8 cellular contexts compared by ENCODE assay signal in genomic region chr5:157858527-157859226, GRCh38. TPM values are rescaled to one million over a fixed set of nuclear protein-coding genes. Genes with fewer than 3 reads are reported as not detected.
A peak's percentile ranks its signal among the peaks of the same experiment; 100 is the strongest.
DNase-seq lines count a peak whose midpoint lies in the region; ATAC-seq and TF ChIP-seq lines count a peak whose summit lies in the region.

CLINT1 (minus strand) TSS chr5:157859145; CDS start chr5:157858970, 175 bp downstream.

- peak within 1 kb of the TSS; percentile 87 for H2AFZ ChIP-seq in Karpas-422 (ENCODE audit: low read length)

- no peaks in the 10 kb centered on the region for H3K9me2 ChIP-seq in Karpas-422 (replicated peaks; ENCODE audit: insufficient read depth, low read length)

- H3K36me3 ChIP-seq in Karpas-422 (ENCODE audit: insufficient read depth, low read length) = no peaks in the 10 kb centered on the region; the same call in 1 of the 2 replicates

- no peaks in the 10 kb centered on the region for H3K9me3 ChIP-seq in Karpas-422 (ENCODE audit: low read length)

- H3K4me3 Mint-ChIP-seq in activated T-helper 17 cell treated with anti-CD3 and anti-CD28 coated beads, Interleukin-2, amount 50 U/mL, for 72 hours = peak within 1 kb of the TSS; percentile 81
- H3K4me3 Mint-ChIP-seq in naive B cell = peak within 1 kb of the TSS; percentile 90 to 99 (median 95)
- peak within 1 kb of the TSS; percentile 99 for H3K4me3 Mint-ChIP-seq in stimulated activated memory B cell treated with anti-CD40 and anti-IgM and Interleukin-4, amounts not matched to agents 10 μg/mL and 1 μg/mL and 100 μg/mL, for 72 hours

- peak; percentile 96 for DNase-seq in DMS53 (lab: John Stamatoyannopoulos, UW)
- DNase-seq in Karpas-422 = peak; percentile 95
- peak; percentile 93 for DNase-seq in RWPE1 (ENCODE audit: low spot score)
- DNase-seq in fibroblast of gingiva (ENCODE audit: low read depth) = peak; percentile 76
- peak; percentile 83 for DNase-seq in naive B cell

- no peaks in the 10 kb centered on the region for H3K27me3 Mint-ChIP-seq in activated T-helper 17 cell treated with anti-CD3 and anti-CD28 coated beads, Interleukin-2, amount 50 U/mL, for 72 hours
- H3K27me3 Mint-ChIP-seq in naive B cell = no peaks in the 10 kb centered on the region
- no peaks in the 10 kb centered on the region for H3K27me3 Mint-ChIP-seq in stimulated activated memory B cell treated with anti-CD40 and anti-IgM and Interleukin-4, amounts not matched to agents 10 μg/mL and 1 μg/mL and 100 μg/mL, for 72 hours

- H3K27ac ChIP-seq in Karpas-422 (ENCODE audit: low read length) (peak within 1 kb of the TSS; percentile 45), RWPE1 (peak within 1 kb of the TSS; percentile 71)

- CTCF ChIA-PET in RWPE1 (lab: Yijun Ruan, JAX) = interaction anchor here (0.6 to 1.0 kb wide), 2 partner anchors 56 to 57 kb away, joined by 4 to 8 read pairs; no protein-coding TSS in a partner anchor

- peak; percentile 56 for ATAC-seq in GM21723 (IDR thresholded peaks at IDR 0.05; ENCODE audit: unreplicated experiment)
- peak; percentile 78 for ATAC-seq in activated T-helper 17 cell treated with anti-CD3 and anti-CD28 coated beads, Interleukin-2, amount 50 U/mL, for 72 hours (replicated peaks)
- ATAC-seq in naive B cell (ENCODE audit: low read depth in 2 of 2) = peak; percentile 97
- peak; percentile 90 for ATAC-seq in stimulated activated memory B cell treated with anti-CD40 and anti-IgM and Interleukin-4, amounts not matched to agents 10 μg/mL and 1 μg/mL and 100 μg/mL, for 72 hours

- TF ChIP-seq CTCF in RWPE1 (conservative IDR thresholded peaks at IDR 0.05; ENCODE audit: low read depth) = no peak

- peaks cover 43% of the 10 kb centered on the region for H3K36me3 Mint-ChIP-seq in activated T-helper 17 cell treated with anti-CD3 and anti-CD28 coated beads, Interleukin-2, amount 50 U/mL, for 72 hours (ENCODE audit: low read depth)
- no peaks in the 10 kb centered on the region for H3K36me3 Mint-ChIP-seq in naive B cell
- H3K36me3 Mint-ChIP-seq in stimulated activated memory B cell treated with anti-CD40 and anti-IgM and Interleukin-4, amounts not matched to agents 10 μg/mL and 1 μg/mL and 100 μg/mL, for 72 hours = peaks cover 10% of the 10 kb centered on the region

- H3K4me1 ChIP-seq in Karpas-422 (ENCODE audit: low read length) = peaks cover 46% of the 10 kb centered on the region

- H3K9me3 Mint-ChIP-seq in activated T-helper 17 cell treated with anti-CD3 and anti-CD28 coated beads, Interleukin-2, amount 50 U/mL, for 72 hours = no peaks in the 10 kb centered on the region
- H3K9me3 Mint-ChIP-seq in naive B cell = no peaks in the 10 kb centered on the region
- no peaks in the 10 kb centered on the region for H3K9me3 Mint-ChIP-seq in stimulated activated memory B cell treated with anti-CD40 and anti-IgM and Interleukin-4, amounts not matched to agents 10 μg/mL and 1 μg/mL and 100 μg/mL, for 72 hours

- H3K4me3 ChIP-seq in Karpas-422 (ENCODE audit: low read length) = peak within 1 kb of the TSS; percentile 95

- H3K27me3 ChIP-seq in Karpas-422 (ENCODE audit: low read length) = no peaks in the 10 kb centered on the region

- H3K4me2 ChIP-seq in Karpas-422 (ENCODE audit: low read depth, low read length, poor library complexity, severe bottlenecking) = peak within 1 kb of the TSS; percentile 74

- H4K20me1 ChIP-seq in Karpas-422 (ENCODE audit: insufficient read depth, low read depth, low read length) = peaks cover 16% of the 10 kb centered on the region; the same call in 1 of the 2 replicates

- peaks cover 51% of the 10 kb centered on the region for H3K4me1 Mint-ChIP-seq in activated T-helper 17 cell treated with anti-CD3 and anti-CD28 coated beads, Interleukin-2, amount 50 U/mL, for 72 hours
- peaks cover 45 to 71% (median 49%) of the 10 kb centered on the region in 3 donors for H3K4me1 Mint-ChIP-seq in naive B cell
- peaks cover 81% of the 10 kb centered on the region for H3K4me1 Mint-ChIP-seq in stimulated activated memory B cell treated with anti-CD40 and anti-IgM and Interleukin-4, amounts not matched to agents 10 μg/mL and 1 μg/mL and 100 μg/mL, for 72 hours

- peak within 1 kb of the TSS; percentile 93 for H3K9ac ChIP-seq in Karpas-422 (ENCODE audit: low read length)

- peak within 1 kb of the TSS; percentile 90 for H3K27ac Mint-ChIP-seq in activated T-helper 17 cell treated with anti-CD3 and anti-CD28 coated beads, Interleukin-2, amount 50 U/mL, for 72 hours
- peak within 1 kb of the TSS; percentile 93 to 99 (median 96) for H3K27ac Mint-ChIP-seq in naive B cell
- H3K27ac Mint-ChIP-seq in stimulated activated memory B cell treated with anti-CD40 and anti-IgM and Interleukin-4, amounts not matched to agents 10 μg/mL and 1 μg/mL and 100 μg/mL, for 72 hours = peak within 1 kb of the TSS; percentile 99

- POLR2A ChIA-PET in RWPE1 (lab: Yijun Ruan, JAX; ENCODE audit: low non-redundant PET) = interaction anchor here (0.6 to 0.7 kb wide), 2 partner anchors 65 to 165 kb away, joined by 4 read pairs; no protein-coding TSS in a partner anchor

- peaks cover 53% of the 10 kb centered on the region for H3K79me2 ChIP-seq in Karpas-422 (ENCODE audit: low read length)

RNA-seq across cellular contexts. Expression of gene CLINT1, which starts in this region (rescaled TPM):
- 49.4 and 87.7 TPM in 2 replicates for total RNA-seq in Karpas-422 (2014; rRNA removed; shearing (Covaris generic); ENCODE audit: low replicate concordance)
- 10 to 100 TPM; 42.1 to 60.7 TPM for total RNA-seq in activated T-helper 17 cell treated with anti-CD3 and anti-CD28 coated beads, Interleukin-2, amount 50 U/mL, for 72 hours
- polyA plus RNA-seq in naive B cell (ENCODE audit: low read depth in 6 of 6) = 10 to 100 TPM; 54.7 to 93.6 (median 80.4) TPM

Comparison
In these comparisons a context has a peak if more than half of its experiments do, and no peak if none do; other contexts are left out.
1. Peak in every context shown above with its lines: DNase-seq, ATAC-seq, H3K4me3 ChIP-seq and H3K27ac ChIP-seq.